23 cellular contexts compared by ENCODE assay signal in the genomic region with DNA sequence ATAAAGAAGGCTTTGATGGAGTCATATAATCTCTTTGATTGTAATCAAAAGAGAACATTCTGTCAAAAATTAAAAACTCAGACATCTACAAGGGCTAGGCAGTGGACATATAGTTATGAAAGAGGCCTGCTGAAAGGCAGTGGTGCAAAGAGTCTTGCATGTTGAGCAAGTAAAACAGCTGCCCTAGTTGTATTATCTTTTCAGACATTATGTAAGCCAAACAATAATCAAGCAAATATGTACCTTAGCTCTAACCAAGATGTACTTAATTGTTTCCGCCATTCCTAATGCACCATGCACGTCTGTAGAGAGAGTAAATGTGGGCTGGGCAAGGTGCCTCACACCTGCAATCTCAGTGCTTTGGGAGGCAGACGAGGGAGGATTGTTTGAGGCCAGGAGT. TPM values are rescaled to one million over a fixed set of nuclear protein-coding genes. Genes with fewer than 3 reads are reported as not detected.
A peak's percentile ranks its signal among the peaks of the same experiment; 100 is the strongest.
DNase-seq lines count a peak whose midpoint lies in the region; ATAC-seq and TF ChIP-seq lines count a peak whose summit lies in the region.
"Had no signal": no experiment of that assay in that cellular context is flagged by ENCODE, and none has a peak within 500 bp of the region (broad histone marks: within the 10 kb centered on the region; RNA-seq: fewer than 3 reads in every experiment).

No MANE protein-coding gene starts in this region.

- H3K36me3 Mint-ChIP-seq in IgD-negative memory B cell: peaks cover 5% of the 10 kb centered on the region
- peaks cover 7% of the 10 kb centered on the region for H3K36me3 Mint-ChIP-seq in stimulated activated memory B cell treated with anti-CD40 and anti-IgM and Interleukin-4, amounts not matched to agents 10 μg/mL and 1 μg/mL and 100 μg/mL, for 72 hours
- H3K36me3 Mint-ChIP-seq: activated naive CD8-positive, alpha-beta T cell treated with anti-CD3 and anti-CD28 coated beads, Interleukin-2, amount 10 ng/mL, durations not matched to agents 7 days and 5 days had no signal

- TF ChIP-seq CTCF in OCI-LY7 (conservative IDR thresholded peaks at IDR 0.05; ENCODE audit: low read length): no peak
- TF ChIP-seq CTCF in colonic mucosa (IDR thresholded peaks at IDR 0.05): no peak

- H4K20me1 ChIP-seq in OCI-LY7 (ENCODE audit: insufficient read depth, low read length): 0 out of 2 replicates have a peak, but pooled peaks cover 4% of the 10 kb centered on the region

- no peak overlapping the region for H3K9ac ChIP-seq in colonic mucosa (ENCODE audit: low read depth in 2 of 2, low read length in 2 of 2)

- in situ Hi-C loops in ACHN (cut with HindIII; ENCODE audit: low pct_ligation_motif_present, low pct_unique_long_range_greater_than_20kb, low sequenced_read_pairs): no loop called here

- no peak overlapping the region for H3K4me3 ChIP-seq in OCI-LY7 (ENCODE audit: low read depth, low read length, poor library complexity, severe bottlenecking)
- H3K4me3 ChIP-seq in colonic mucosa: no peak overlapping the region
- H3K4me3 ChIP-seq: body of pancreas, GM23338, left ventricle myocardium inferior, transverse colon had no signal

- CTCF ChIA-PET in OCI-LY7 (lab: Charles Lee; ENCODE audit: unreplicated experiment): interaction anchor here (0.6 kb wide), 1 partner anchor 16 kb away, joined by 3 read pairs; no protein-coding TSS in a partner anchor

- BruUV-seq in OCI-LY7 (replicated peaks; lab: Mats Ljungman, UMichigan): no TSS peak

- H3K36me3 ChIP-seq in OCI-LY7 (ENCODE audit: insufficient read depth, low read length): no peaks in the 10 kb centered on the region
- no peaks in the 10 kb centered on the region for H3K36me3 ChIP-seq in colonic mucosa
- H3K36me3 ChIP-seq: left ventricle myocardium inferior, transverse colon had no signal

- no peaks in the 10 kb centered on the region for H3K27me3 ChIP-seq in colonic mucosa
- H3K27me3 ChIP-seq: body of pancreas, transverse colon had no signal

- no peaks in the 10 kb centered on the region for H3K9me3 ChIP-seq in OCI-LY7 (ENCODE audit: low read length)
- no peaks in the 10 kb centered on the region for H3K9me3 ChIP-seq in colonic mucosa
- H3K9me3 ChIP-seq: body of pancreas, left ventricle myocardium inferior, transverse colon had no signal

- peak overlapping the region; percentile 37 to 89 (median 57) for H3K4me3 Mint-ChIP-seq in IgD-negative memory B cell
- H3K4me3 Mint-ChIP-seq in stimulated activated memory B cell treated with anti-CD40 and anti-IgM and Interleukin-4, amounts not matched to agents 10 μg/mL and 1 μg/mL and 100 μg/mL, for 72 hours: peak overlapping the region; percentile 50
- H3K4me3 Mint-ChIP-seq: activated naive CD8-positive, alpha-beta T cell treated with anti-CD3 and anti-CD28 coated beads, Interleukin-2, amount 10 ng/mL, durations not matched to agents 7 days and 5 days; activated T-helper 17 cell treated with anti-CD3 and anti-CD28 coated beads, Interleukin-2, amount 50 U/mL, for 72 hours; GM23338; neural crest cell had no signal

- POLR2A ChIA-PET in OCI-LY7 (lab: Charles Lee): interaction anchor here (0.7 kb wide), 2 partner anchors 128 to 277 kb away, joined by 3 to 4 read pairs; no protein-coding TSS in a partner anchor

- H2AFZ ChIP-seq in OCI-LY7 (ENCODE audit: low read length): no peak overlapping the region
- H2AFZ ChIP-seq: GM23338 had no signal

- peak; percentile 15 for ATAC-seq in GM18511 (IDR thresholded peaks at IDR 0.05; ENCODE audit: unreplicated experiment)
- no peak for ATAC-seq in stimulated activated memory B cell treated with anti-CD40 and anti-IgM and Interleukin-4, amounts not matched to agents 10 μg/mL and 1 μg/mL and 100 μg/mL, for 72 hours
- ATAC-seq: activated T-helper 17 cell treated with anti-CD3 and anti-CD28 coated beads, Interleukin-2, amount 50 U/mL, for 72 hours; body of pancreas; GM23338; PC-3 had no signal

- H3K4me2 ChIP-seq in OCI-LY7 (ENCODE audit: low read length): peak overlapping the region; percentile 47
- H3K4me2 ChIP-seq: GM23338 had no signal

- peaks cover 55 to 63% (median 58%) of the 10 kb centered on the region in 3 donors for H3K4me1 Mint-ChIP-seq in IgD-negative memory B cell
- peaks cover 57% of the 10 kb centered on the region for H3K4me1 Mint-ChIP-seq in stimulated activated memory B cell treated with anti-CD40 and anti-IgM and Interleukin-4, amounts not matched to agents 10 μg/mL and 1 μg/mL and 100 μg/mL, for 72 hours
- H3K4me1 Mint-ChIP-seq: activated naive CD8-positive, alpha-beta T cell treated with anti-CD3 and anti-CD28 coated beads, Interleukin-2, amount 10 ng/mL, durations not matched to agents 7 days and 5 days; activated T-helper 17 cell treated with anti-CD3 and anti-CD28 coated beads, Interleukin-2, amount 50 U/mL, for 72 hours; neural crest cell had no signal

- intact Hi-C loops in OCI-LY7 (cut with micrococcal nuclease; ENCODE audit: unreplicated experiment): no loop called here
- intact Hi-C loops in colonic mucosa (cut with DNase I): no loop called here

- DNase-seq in OCI-LY7 (ENCODE audit: low spot score): no peak
- no peak for DNase-seq in iPS-NIHi11 (ENCODE audit: low spot score)
- DNase-seq in colonic mucosa: no peak
- no peak for DNase-seq in ACHN
- DNase-seq: activated CD4-positive, alpha-beta T cell treated with anti-CD3 and anti-CD28 coated beads for 48 hours; activated naive CD8-positive, alpha-beta T cell treated with anti-CD3 and anti-CD28 coated beads, Interleukin-2, amount 10 ng/mL, durations not matched to agents 7 days and 5 days; body of pancreas; left ventricle myocardium inferior; NCI-H2029 treated with DMSO at 0.1 percent for 48 hours; PC-3; SHP77; stimulated activated CD4-positive, alpha-beta T cell treated with anti-CD3 and anti-CD28 coated beads, Interleukin-1b, Interleukin-23, amount 100 ng/mL, for 48 hours; stimulated activated naive CD4-positive, alpha-beta T cell treated with Interleukin-2 at 50 U/mL for 16 hours; T-helper 1 cell; transverse colon had no signal

- no peak overlapping the region for H3K27ac ChIP-seq in OCI-LY7 (ENCODE audit: low read depth, low read length, poor library complexity, severe bottlenecking)
- H3K27ac ChIP-seq in colonic mucosa: no peak overlapping the region
- H3K27ac ChIP-seq: body of pancreas, left ventricle myocardium inferior, transverse colon had no signal

- H3K9me3 Mint-ChIP-seq in IgD-negative memory B cell: no peaks in the 10 kb centered on the region
- peaks cover 9% of the 10 kb centered on the region for H3K9me3 Mint-ChIP-seq in stimulated activated memory B cell treated with anti-CD40 and anti-IgM and Interleukin-4, amounts not matched to agents 10 μg/mL and 1 μg/mL and 100 μg/mL, for 72 hours
- H3K9me3 Mint-ChIP-seq: activated naive CD8-positive, alpha-beta T cell treated with anti-CD3 and anti-CD28 coated beads, Interleukin-2, amount 10 ng/mL, durations not matched to agents 7 days and 5 days; activated T-helper 17 cell treated with anti-CD3 and anti-CD28 coated beads, Interleukin-2, amount 50 U/mL, for 72 hours; GM23338; neural crest cell had no signal

- no peaks in the 10 kb centered on the region for H3K27me3 Mint-ChIP-seq in IgD-negative memory B cell
- no peaks in the 10 kb centered on the region for H3K27me3 Mint-ChIP-seq in stimulated activated memory B cell treated with anti-CD40 and anti-IgM and Interleukin-4, amounts not matched to agents 10 μg/mL and 1 μg/mL and 100 μg/mL, for 72 hours
- H3K27me3 Mint-ChIP-seq: activated naive CD8-positive, alpha-beta T cell treated with anti-CD3 and anti-CD28 coated beads, Interleukin-2, amount 10 ng/mL, durations not matched to agents 7 days and 5 days had no signal

- no peaks in the 10 kb centered on the region for H3K79me2 ChIP-seq in OCI-LY7 (ENCODE audit: insufficient read depth, low read depth, low read length)

- H3K4me1 ChIP-seq in OCI-LY7 (ENCODE audit: insufficient read depth, low read length, poor library complexity, severe bottlenecking): peaks cover 23% of the 10 kb centered on the region
- no peaks in the 10 kb centered on the region for H3K4me1 ChIP-seq in colonic mucosa
- H3K4me1 ChIP-seq: body of pancreas, left ventricle myocardium inferior had no signal

- H3K27ac Mint-ChIP-seq in IgD-negative memory B cell: peak overlapping the region; percentile 18 to 91 (median 61)
- peak overlapping the region; percentile 86 for H3K27ac Mint-ChIP-seq in stimulated activated memory B cell treated with anti-CD40 and anti-IgM and Interleukin-4, amounts not matched to agents 10 μg/mL and 1 μg/mL and 100 μg/mL, for 72 hours
- H3K27ac Mint-ChIP-seq: activated naive CD8-positive, alpha-beta T cell treated with anti-CD3 and anti-CD28 coated beads, Interleukin-2, amount 10 ng/mL, durations not matched to agents 7 days and 5 days; activated T-helper 17 cell treated with anti-CD3 and anti-CD28 coated beads, Interleukin-2, amount 50 U/mL, for 72 hours; GM23338 had no signal

- no peaks in the 10 kb centered on the region for H3K9me2 ChIP-seq in OCI-LY7 (ENCODE audit: insufficient read depth, low read length)

RNA-seq across cellular contexts. Expression of a gene that starts 14.3 kb away (rescaled TPM):
- polyA plus RNA-seq in IgD-negative memory B cell: 237 TPM
- 15.1 and 16.6 TPM in 2 replicates for total RNA-seq in OCI-LY7 (2014; rRNA removed; shearing (Covaris generic))
- total RNA-seq in OCI-LY7 (2022): 9.0 and 11.2 TPM in 2 replicates
- 1 to 10 TPM in 1 of 2 donors, under 1 TPM in 1; 0.69 to 1.3 TPM for total RNA-seq in colonic mucosa
- total RNA-seq: activated T-helper 17 cell treated with anti-CD3 and anti-CD28 coated beads, Interleukin-2, amount 50 U/mL, for 72 hours; fibroblast of lung; GM23338; NCI-H460; neural crest cell; PC-3 had no signal
- polyA plus RNA-seq: fibroblast of lung, GM23338 had no signal

RNA-seq across cellular contexts. Expression of a gene that starts 45.6 kb away (rescaled TPM):
- 1.5 TPM for polyA plus RNA-seq in IgD-negative memory B cell
- 0.19 TPM in 1 of 2 replicates, not detected in the other for total RNA-seq in OCI-LY7 (2014; rRNA removed; shearing (Covaris generic))
- 0.59 TPM in 1 of 2 replicates, not detected in the other for total RNA-seq in OCI-LY7 (2022)
- 10 to 100 TPM; 21.8 to 28.3 TPM for total RNA-seq in colonic mucosa

Comparison
In these comparisons a context has a peak if more than half of its experiments do, and no peak if none do; other contexts are left out.
1. RNA of a gene that starts 14.3 kb away (total RNA-seq): 9.0 to 16.6 TPM in OCI-LY7; 0.69 to 1.3 TPM in colonic mucosa; every median in the first group is over 4 times any median in the second.
2. RNA of a gene that starts 45.6 kb away (total RNA-seq): 21.8 to 28.3 TPM in colonic mucosa; 0.19 to 0.59 TPM in OCI-LY7; every median in the first group is over 10 times any median in the second.